1 cellular context compared by ENCODE assay signal in the genomic region with DNA sequence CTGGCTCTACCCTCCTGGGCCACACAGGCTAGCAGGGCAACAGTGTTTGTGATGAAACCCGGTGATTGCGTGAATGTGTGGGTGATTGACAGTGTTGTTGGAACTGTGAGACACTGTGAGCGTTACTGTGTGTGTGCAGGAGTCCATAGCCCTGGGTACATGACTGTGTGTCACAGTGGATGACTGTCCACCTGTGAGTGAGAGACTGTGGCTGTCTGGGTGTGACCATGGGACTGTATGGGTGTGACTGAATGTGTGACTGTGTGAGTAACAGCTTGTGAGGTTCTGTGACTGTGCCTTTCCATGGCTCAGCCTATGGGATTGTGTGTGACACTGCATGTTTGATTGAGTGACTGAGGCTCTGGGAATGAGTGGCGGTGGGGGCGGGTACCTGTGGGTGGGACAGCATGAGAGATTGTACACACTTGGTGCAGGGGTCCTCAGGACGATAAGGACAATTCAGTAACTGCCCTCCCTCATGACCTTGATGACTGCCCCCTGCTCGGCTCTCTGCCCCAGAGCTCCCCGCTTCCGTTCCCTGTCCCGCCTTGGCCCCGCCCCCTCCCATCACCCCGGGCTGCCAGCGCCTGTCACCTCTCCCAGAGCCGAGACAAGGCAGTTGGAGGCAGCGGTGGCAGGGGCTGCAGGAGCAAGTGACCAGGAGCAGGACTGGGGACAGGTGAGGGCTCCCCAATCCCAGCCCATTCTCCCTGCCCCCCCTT.
TF ChIP-seq lines count a peak whose summit lies in the region.

A gene with protein sequence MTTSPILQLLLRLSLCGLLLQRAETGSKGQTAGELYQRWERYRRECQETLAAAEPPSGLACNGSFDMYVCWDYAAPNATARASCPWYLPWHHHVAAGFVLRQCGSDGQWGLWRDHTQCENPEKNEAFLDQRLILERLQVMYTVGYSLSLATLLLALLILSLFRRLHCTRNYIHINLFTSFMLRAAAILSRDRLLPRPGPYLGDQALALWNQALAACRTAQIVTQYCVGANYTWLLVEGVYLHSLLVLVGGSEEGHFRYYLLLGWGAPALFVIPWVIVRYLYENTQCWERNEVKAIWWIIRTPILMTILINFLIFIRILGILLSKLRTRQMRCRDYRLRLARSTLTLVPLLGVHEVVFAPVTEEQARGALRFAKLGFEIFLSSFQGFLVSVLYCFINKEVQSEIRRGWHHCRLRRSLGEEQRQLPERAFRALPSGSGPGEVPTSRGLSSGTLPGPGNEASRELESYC (plus strand): TSS at position 602 of the 722 bp plus-strand sequence. CDS start 1,300 bp downstream, outside the sequence.

TF ChIP-seq in endothelial cell of umbilical vein, 7 proteins besides CTCF, POLR2A, EP300 and RAD21:
- no peak for TF ChIP-seq MYC (IDR thresholded peaks at IDR 0.05; ENCODE audit: low read depth, low read length)
- no peak for TF ChIP-seq POLR2AphosphoS5 (IDR thresholded peaks at IDR 0.05; ENCODE audit: insufficient read depth, low read depth, low read length)
- no peak for TF ChIP-seq JUN (IDR thresholded peaks at IDR 0.05; ENCODE audit: borderline replicate concordance, insufficient read depth, insufficient read length, low read depth)
- TF ChIP-seq GATA2 (IDR thresholded peaks at IDR 0.05; ENCODE audit: insufficient read depth, insufficient read length, low read depth, low read length): no peak
- TF ChIP-seq, protein P1, sequence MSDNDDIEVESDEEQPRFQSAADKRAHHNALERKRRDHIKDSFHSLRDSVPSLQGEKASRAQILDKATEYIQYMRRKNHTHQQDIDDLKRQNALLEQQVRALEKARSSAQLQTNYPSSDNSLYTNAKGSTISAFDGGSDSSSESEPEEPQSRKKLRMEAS (IDR thresholded peaks at IDR 0.05; ENCODE audit: insufficient read depth, insufficient read length): no peak
- TF ChIP-seq EZH2 (IDR thresholded peaks at IDR 0.05; ENCODE audit: borderline replicate concordance, low read depth, low read length, severe bottlenecking): no peak
- TF ChIP-seq FOS (IDR thresholded peaks at IDR 0.05; ENCODE audit: borderline replicate concordance, insufficient read depth, low read length): no peak
